In the genomic region with DNA sequence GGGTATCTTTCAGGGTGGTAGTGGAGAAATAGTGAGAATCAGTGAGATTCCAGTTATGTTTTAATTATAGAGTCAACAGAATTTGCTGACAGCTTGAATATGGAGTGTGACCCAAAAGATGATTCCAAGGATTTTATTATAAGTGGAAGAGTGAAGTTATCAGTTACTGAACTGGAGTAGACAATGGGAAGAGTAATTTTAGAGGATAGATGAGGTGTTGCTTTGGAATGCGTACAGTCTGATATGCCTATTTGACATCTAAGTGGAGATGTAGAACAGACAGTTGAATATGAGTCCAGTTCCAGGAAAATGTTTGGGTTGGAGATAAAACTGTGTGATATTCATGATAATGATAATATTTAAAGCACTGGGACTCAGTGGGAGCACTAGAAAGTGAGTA, we compare ENCODE assay signal across 1 cellular context.
A peak's percentile ranks its signal among the peaks of the same experiment; 100 is the strongest.
TF ChIP-seq lines count a peak whose summit lies in the region.

No MANE protein-coding gene starts in this region.

TF ChIP-seq in HepG2, 621 proteins besides CTCF, POLR2A, EP300 and RAD21:
- TF ChIP-seq MAFK (conservative IDR thresholded peaks at IDR 0.05 in 1 of 2, IDR thresholded peaks at IDR 0.05 in 1 of 2; ENCODE audit: low read length in 2 of 2) (0 out of 4 replicates have a peak, but pooled peaks have one; percentile 3 to 26), SUZ12 (IDR thresholded peaks at IDR 0.05; ENCODE audit: low read depth, low read length) (no peak), ZNF781 (CRISPR knock-in tag; IDR thresholded peaks at IDR 0.05; ENCODE audit: borderline replicate concordance, not compliant biosample characterization) (no peak), FOSL2 (CRISPR knock-in tag; IDR thresholded peaks at IDR 0.05) (no peak)
